Comparison of ENCODE assay signal across 12 cellular contexts in the genomic region with DNA sequence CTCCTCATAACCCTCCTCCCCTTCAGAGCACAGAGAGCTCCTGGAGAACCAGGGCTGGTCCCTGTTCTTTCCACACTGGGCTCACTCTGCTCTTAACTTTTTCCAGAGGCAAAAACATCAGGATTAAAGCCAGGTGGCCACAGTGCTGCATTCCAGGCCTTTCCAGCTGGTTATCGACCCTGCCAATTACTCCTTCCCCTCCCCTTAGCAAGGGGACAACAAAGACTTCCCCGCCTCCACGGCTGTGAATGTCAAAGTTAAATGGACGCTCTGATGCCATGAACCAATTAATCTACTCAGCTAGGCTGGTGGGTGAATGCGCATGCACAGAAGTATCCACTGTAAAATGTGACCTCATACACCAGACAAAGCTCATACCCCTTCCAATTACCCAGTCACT. TPM values are rescaled to one million over a fixed set of nuclear protein-coding genes. Genes with fewer than 3 reads are reported as not detected.
A peak's percentile ranks its signal among the peaks of the same experiment; 100 is the strongest.
DNase-seq lines count a peak whose midpoint lies in the region; ATAC-seq and TF ChIP-seq lines count a peak whose summit lies in the region.
"Had no signal": no experiment of that assay in that cellular context is flagged by ENCODE, and none has a peak within 500 bp of the region (broad histone marks: within the 10 kb centered on the region; RNA-seq: fewer than 3 reads in every experiment).

No MANE protein-coding gene starts in this region.

- intact Hi-C loops in esophagus squamous epithelium (cut with DNase I) (no loop called here), transverse colon (cut with DNase I; ENCODE audit: low total_unique reads) (no loop called here), A673 (cut with micrococcal nuclease; ENCODE audit: unreplicated experiment) (no loop called here)

- no peak for TF ChIP-seq EP300 in transverse colon (IDR thresholded peaks at IDR 0.05; ENCODE audit: low read depth)

- POLR2A ChIA-PET in A673 (lab: Charles Lee; ENCODE audit: low non-redundant PET) = no interaction called here

- peak overlapping the region in 3 of 4 donors; percentile 28 to 83 (median 74) for H3K27ac ChIP-seq in esophagus squamous epithelium
- H3K27ac ChIP-seq in transverse colon = peak overlapping the region; percentile 7 to 66 (median 44)
- no peak overlapping the region for H3K27ac ChIP-seq in A673 (ENCODE audit: low read depth, low read length, poor library complexity, severe bottlenecking)

- H3K36me3 ChIP-seq in esophagus squamous epithelium (peaks cover 27 to 100% (median 51%) of the 10 kb centered on the region in 3 donors), transverse colon (peaks cover 0 to 63% (median 19%) of the 10 kb centered on the region in 4 donors), A673 (ENCODE audit: insufficient read depth, low read length, poor library complexity, severe bottlenecking) (peaks cover 76% of the 10 kb centered on the region)

- no peak overlapping the region for H3K4me3 Mint-ChIP-seq in mesothelial cell of epicardium
- H3K4me3 Mint-ChIP-seq: activated CD8-positive, alpha-beta memory T cell treated with anti-CD3 and anti-CD28 coated beads, Interleukin-2, amount 10 ng/mL, durations not matched to agents 7 days and 5 days; naive thymus-derived CD4-positive, alpha-beta T cell had no signal

- DNase-seq in NCI-H2227 treated with DMSO at 0.1 percent for 48 hours (lab: John Stamatoyannopoulos, UW) (peak; percentile 90), esophagus squamous epithelium (lab: John Stamatoyannopoulos, UW) (no peak), mesothelial cell of epicardium (ENCODE audit: low spot score in 2 of 2, unreplicated experiment in 2 of 2) (no peak), transverse colon (no peak), A673 (ENCODE audit: low spot score) (no peak)
- no peak for DNase-seq in activated CD8-positive, alpha-beta memory T cell treated with anti-CD3 and anti-CD28 coated beads for 24 hours
- DNase-seq: activated CD8-positive, alpha-beta memory T cell treated with anti-CD3 and anti-CD28 coated beads, Interleukin-2, amount 10 ng/mL, durations not matched to agents 7 days and 5 days; naive thymus-derived CD4-positive, alpha-beta T cell; NCI-H2171 had no signal

- CTCF ChIA-PET in A673 (lab: Charles Lee) = no interaction called here

- peak overlapping the region; percentile 90 for H3K27ac Mint-ChIP-seq in mesothelial cell of epicardium
- H3K27ac Mint-ChIP-seq: activated CD8-positive, alpha-beta memory T cell treated with anti-CD3 and anti-CD28 coated beads, Interleukin-2, amount 10 ng/mL, durations not matched to agents 7 days and 5 days had no signal

- in situ Hi-C loops in transverse colon (cut with MboI; ENCODE audit: low pct_ligation_motif_present in 1 of 4, low pct_unique_long_range_greater_than_20kb in 1 of 4, low sequenced_read_pairs in 3 of 4) = no loop called here

- H3K4me1 Mint-ChIP-seq in mesothelial cell of epicardium = peaks cover 15% of the 10 kb centered on the region
- H3K4me1 Mint-ChIP-seq: activated CD8-positive, alpha-beta memory T cell treated with anti-CD3 and anti-CD28 coated beads, Interleukin-2, amount 10 ng/mL, durations not matched to agents 7 days and 5 days had no signal

- no peaks in the 10 kb centered on the region for H3K27me3 Mint-ChIP-seq in mesothelial cell of epicardium (ENCODE audit: low read depth)
- H3K27me3 Mint-ChIP-seq: activated CD8-positive, alpha-beta memory T cell treated with anti-CD3 and anti-CD28 coated beads, Interleukin-2, amount 10 ng/mL, durations not matched to agents 7 days and 5 days; naive thymus-derived CD4-positive, alpha-beta T cell had no signal

- WGBS in esophagus squamous epithelium, 2 donors = 76% methylated on average over 5 of the region's 5 CpGs; no CpG with 5 or more reads in 1 of the 2 donors
- 68 to 83% methylated on average over 1 to 5 of the region's 5 CpGs for WGBS in transverse colon (ENCODE audit: low coverage in 1 of 2), 2 donors

- H3K36me3 Mint-ChIP-seq in mesothelial cell of epicardium = peaks cover 46% of the 10 kb centered on the region

- TF ChIP-seq POLR2A in esophagus squamous epithelium (IDR thresholded peaks at IDR 0.05) (no peak), transverse colon (IDR thresholded peaks at IDR 0.05) (no peak)

- TF ChIP-seq CTCF in esophagus squamous epithelium (IDR thresholded peaks at IDR 0.05) (no peak), mesothelial cell of epicardium (IDR thresholded peaks at IDR 0.05; ENCODE audit: unreplicated experiment) (no peak), transverse colon (IDR thresholded peaks at IDR 0.05) (no peak), A673 (conservative IDR thresholded peaks at IDR 0.05; ENCODE audit: low read depth, low read length) (no peak)

- peaks cover 0 to 10% (median 3%) of the 10 kb centered on the region in 3 donors for H3K4me1 ChIP-seq in esophagus squamous epithelium
- H3K4me1 ChIP-seq in transverse colon = peaks cover 0 to 7% (median 0%) of the 10 kb centered on the region in 4 donors
- H3K4me1 ChIP-seq in A673 (ENCODE audit: insufficient read depth, low read length, poor library complexity, severe bottlenecking) = no peaks in the 10 kb centered on the region

- H3K9me3 Mint-ChIP-seq in mesothelial cell of epicardium = no peaks in the 10 kb centered on the region
- H3K9me3 Mint-ChIP-seq: naive thymus-derived CD4-positive, alpha-beta T cell had no signal

- H3K27me3 ChIP-seq in esophagus squamous epithelium = no peaks in the 10 kb centered on the region
- no peaks in the 10 kb centered on the region for H3K27me3 ChIP-seq in transverse colon
- H3K27me3 ChIP-seq in A673 (replicated peaks; ENCODE audit: insufficient read depth, low read depth, low read length, poor library complexity) = no peaks in the 10 kb centered on the region

- H3K9me3 ChIP-seq in esophagus squamous epithelium (no peaks in the 10 kb centered on the region), transverse colon (no peaks in the 10 kb centered on the region), A673 (ENCODE audit: low read depth, low read length, poor library complexity, severe bottlenecking) (no peaks in the 10 kb centered on the region)

- no TSS peak for BruUV-seq in A673 (replicated peaks; lab: Mats Ljungman, UMichigan)

- ATAC-seq in HG02981 (IDR thresholded peaks at IDR 0.05; ENCODE audit: unreplicated experiment) (no peak), HG03108 (IDR thresholded peaks at IDR 0.05; ENCODE audit: unreplicated experiment) (no peak)
- ATAC-seq: activated CD8-positive, alpha-beta memory T cell treated with anti-CD3 and anti-CD28 coated beads, Interleukin-2, amount 10 ng/mL, durations not matched to agents 7 days and 5 days; naive thymus-derived CD4-positive, alpha-beta T cell; PC-3 had no signal

- no peak overlapping the region for H3K4me3 ChIP-seq in esophagus squamous epithelium
- no peak overlapping the region for H3K4me3 ChIP-seq in transverse colon
- H3K4me3 ChIP-seq in A673 (ENCODE audit: low read depth, low read length, poor library complexity, severe bottlenecking) = no peak overlapping the region

RNA-seq across cellular contexts. Expression of gene ACLY, which starts 23.1 kb away (rescaled TPM):
- total RNA-seq in esophagus squamous epithelium (100 to 1,000 TPM in 1 of 4 donors, 10 to 100 TPM in 3; 51.5 to 121 (median 62.7) TPM), mesothelial cell of epicardium (126 to 133 TPM (median 130 TPM) in 3 replicates), transverse colon (10 to 100 TPM; 39.2 to 69.2 (median 51.9) TPM), A673 (2021) (175 and 191 TPM in 2 replicates)

RNA-seq across cellular contexts. Expression of gene KLHL11, which starts 30.4 kb away (rescaled TPM):
- 10 to 100 TPM; 11.8 to 20.4 (median 13.1) TPM for total RNA-seq in esophagus squamous epithelium
- 21.4 to 22.1 TPM (median 21.9 TPM) in 3 replicates for total RNA-seq in mesothelial cell of epicardium
- total RNA-seq in transverse colon = 10 to 100 TPM in 3 of 4 donors, 1 to 10 TPM in 1; 5.4 to 19.5 (median 15.9) TPM
- 10.8 and 12.0 TPM in 2 replicates for total RNA-seq in A673 (2021)

RNA-seq across cellular contexts. Expression of gene ODAD4, which starts 34.8 kb away (rescaled TPM):
- total RNA-seq in esophagus squamous epithelium (under 1 TPM in 1 of 4 donors, not detected in 3; 0.38 TPM), mesothelial cell of epicardium (1.3 to 2.1 TPM (median 1.7 TPM) in 3 replicates), transverse colon (under 1 TPM in 2 of 4 donors, not detected in 2; 0.32 to 0.55 TPM), A673 (2021) (0.97 and 1.8 TPM in 2 replicates)

RNA-seq across cellular contexts. Expression of gene KLHL10, which starts 58.0 kb away (rescaled TPM):
- total RNA-seq in esophagus squamous epithelium (under 1 TPM in 1 of 4 donors, not detected in 3; 0.57 TPM), mesothelial cell of epicardium (0.16 to 0.27 TPM in 2 of 3 replicates, not detected in the other), transverse colon (under 1 TPM in 1 of 4 donors, not detected in 3; 0.32 TPM), A673 (2021) (not detected in 2 replicates)
- total RNA-seq: activated CD8-positive, alpha-beta memory T cell treated with anti-CD3 and anti-CD28 coated beads, Interleukin-2, amount 10 ng/mL, durations not matched to agents 7 days and 5 days; naive thymus-derived CD4-positive, alpha-beta T cell; PC-3 had no signal

RNA-seq across cellular contexts. Expression of gene NT5C3B, which starts 59.6 kb away (rescaled TPM):
- total RNA-seq in esophagus squamous epithelium = 10 to 100 TPM; 23.8 to 45.4 (median 30.5) TPM
- 68.5 to 75.5 TPM (median 69.6 TPM) in 3 replicates for total RNA-seq in mesothelial cell of epicardium
- total RNA-seq in transverse colon = 10 to 100 TPM in 3 of 4 donors, 1 to 10 TPM in 1; 10.0 to 30.8 (median 24.6) TPM
- 46.7 and 50.7 TPM in 2 replicates for total RNA-seq in A673 (2021)
